ENCODE assay signal across 8 cellular contexts in genomic region chr1:21284206-21285137, GRCh38. TPM values are rescaled to one million over a fixed set of nuclear protein-coding genes. Genes with fewer than 3 reads are reported as not detected.
DNase-seq lines count a peak whose midpoint lies in the region; ATAC-seq and TF ChIP-seq lines count a peak whose summit lies in the region.
"Had no signal": no experiment of that assay in that cellular context is flagged by ENCODE, and none has a peak within 500 bp of the region (broad histone marks: within the 10 kb centered on the region; RNA-seq: fewer than 3 reads in every experiment).

No MANE protein-coding gene starts in this region.

- intact Hi-C loops in Caco-2 (cut with micrococcal nuclease; ENCODE audit: unreplicated experiment) = no loop called here

- no peak for TF ChIP-seq CTCF in Caco-2 (IDR thresholded peaks at IDR 0.05; ENCODE audit: insufficient read depth in 1 of 2, low read depth in 1 of 2, low read length in 1 of 2, severe bottlenecking in 1 of 2, unreplicated experiment in 1 of 2)

- H3K36me3 Mint-ChIP-seq in Caco-2 (ENCODE audit: insufficient read depth, unreplicated experiment) (peaks cover 9% of the 10 kb centered on the region), IgD-negative memory B cell (peaks cover 2% of the 10 kb centered on the region)

- DNase-seq in Caco-2 (no peak), astrocyte of the hippocampus (ENCODE audit: low read depth, low spot score) (peak; percentile 45), occipital lobe (lab: John Stamatoyannopoulos, UW) (peak; percentile 35), kidney tubule cell (ENCODE audit: low spot score) (no peak), NCI-H1694 (lab: John Stamatoyannopoulos, UW) (no peak)
- DNase-seq: NCI-H2029 had no signal

- no peak overlapping the region for H3K4me3 ChIP-seq in Caco-2 (ENCODE audit: low read depth, low read length)

- peak overlapping the region; percentile 31 for H3K27ac Mint-ChIP-seq in Caco-2 (ENCODE audit: unreplicated experiment)
- H3K27ac Mint-ChIP-seq in IgD-negative memory B cell = peak overlapping the region; percentile 34 to 77 (median 59)

- no peaks in the 10 kb centered on the region for H3K9me3 Mint-ChIP-seq in Caco-2 (ENCODE audit: unreplicated experiment)
- H3K9me3 Mint-ChIP-seq in IgD-negative memory B cell = no peaks in the 10 kb centered on the region

- CTCF ChIA-PET in Caco-2 (lab: Charles Lee) = interaction anchor here (0.6 kb wide), 2 partner anchors 14 to 29 kb away, joined by 3 to 4 read pairs; no protein-coding TSS in a partner anchor

- H3K4me1 ChIP-seq in Caco-2 = peaks cover 9% of the 10 kb centered on the region; the same call in 1 of the 2 replicates

- no TSS peak for BruUV-seq in Caco-2 (replicated peaks; lab: Mats Ljungman, UMichigan)

- H3K27me3 Mint-ChIP-seq in Caco-2 (ENCODE audit: insufficient read depth, unreplicated experiment) = no peaks in the 10 kb centered on the region
- no peaks in the 10 kb centered on the region for H3K27me3 Mint-ChIP-seq in IgD-negative memory B cell

- H3K9me3 ChIP-seq in Caco-2 = no peaks in the 10 kb centered on the region

- no peak overlapping the region for H3K4me3 Mint-ChIP-seq in Caco-2 (ENCODE audit: unreplicated experiment)
- H3K4me3 Mint-ChIP-seq in IgD-negative memory B cell = peak overlapping the region in 2 of 4 donors; percentile 57

- no peaks in the 10 kb centered on the region for H3K27me3 ChIP-seq in Caco-2 (replicated peaks; ENCODE audit: control insufficient read depth, insufficient read depth, low read length)

- H3K4me1 Mint-ChIP-seq in Caco-2 (ENCODE audit: low read depth, unreplicated experiment) = peaks cover 8% of the 10 kb centered on the region
- H3K4me1 Mint-ChIP-seq in IgD-negative memory B cell = peaks cover 33 to 53% (median 38%) of the 10 kb centered on the region in 3 donors

- ATAC-seq in HG02981 (IDR thresholded peaks at IDR 0.05; ENCODE audit: unreplicated experiment) = no peak

- POLR2A ChIA-PET in Caco-2 (lab: Charles Lee) = no interaction called here

- no peaks in the 10 kb centered on the region; the same call in 1 of the 2 replicates for H3K36me3 ChIP-seq in Caco-2 (ENCODE audit: control insufficient read depth, insufficient read depth, low read length)

RNA-seq across cellular contexts. Expression of gene ECE1, which starts 5.8 kb away (rescaled TPM):
- 49.6 and 50.2 TPM in 2 replicates for total RNA-seq in Caco-2 (2022)
- polyA plus RNA-seq in IgD-negative memory B cell = 58.6 TPM
- 9.5 TPM for total RNA-seq in occipital lobe

Comparison
In these comparisons a context has a peak if more than half of its experiments do, and no peak if none do; other contexts are left out.
1. DNase-seq: peak in astrocyte of the hippocampus (single experiment) and occipital lobe (single experiment); none in Caco-2 (0 of 2), kidney tubule cell (single experiment) and NCI-H1694 (single experiment).